Comparison of ENCODE assay signal across 14 cellular contexts in genomic region chr19:55443045-55443823, GRCh38. TPM values are rescaled to one million over a fixed set of nuclear protein-coding genes. Genes with fewer than 3 reads are reported as not detected.
DNase-seq lines count a peak whose midpoint lies in the region; ATAC-seq, FAIRE-seq and TF ChIP-seq lines count a peak whose summit lies in the region.
"Had no signal": no experiment of that assay in that cellular context is flagged by ENCODE, and none has a peak within 500 bp of the region (broad histone marks: within the 10 kb centered on the region; RNA-seq: fewer than 3 reads in every experiment).

SHISA7 (minus strand) TSS chr19:55443300; CDS start chr19:55442863, 437 bp downstream.

- H3K4me3 ChIP-seq in PC-9 = no peak within 1 kb of the TSS

- H3K27ac Mint-ChIP-seq in brain = peak within 1 kb of the TSS in 4 of 5 experiments; percentile 65 to 91 (median 74)
- peak within 1 kb of the TSS in 2 of 10 donors; percentile 41 to 58 for H3K27ac Mint-ChIP-seq in naive thymus-derived CD8-positive, alpha-beta T cell

- no peak for TF ChIP-seq CTCF in brain (conservative IDR thresholded peaks at IDR 0.05)
- TF ChIP-seq CTCF in PC-9 (conservative IDR thresholded peaks at IDR 0.05) = no peak

- H3K27me3 Mint-ChIP-seq in brain = peaks cover 76% of the 10 kb centered on the region
- peaks cover 41 to 69% (median 51%) of the 10 kb centered on the region in 5 donors for H3K27me3 Mint-ChIP-seq in naive thymus-derived CD8-positive, alpha-beta T cell

- no peak for FAIRE-seq in HTR-8/SVneo (lab: Jason Lieb, UNC)

- H3K9me2 ChIP-seq in PC-9 (ENCODE audit: insufficient read depth) = no peaks in the 10 kb centered on the region

- CTCF ChIA-PET in PC-9 (lab: Charles Lee) = no interaction called here

- no peaks in the 10 kb centered on the region for H3K79me2 ChIP-seq in PC-9 (ENCODE audit: low read depth)

- no peaks in the 10 kb centered on the region for H3K4me1 ChIP-seq in PC-9 (replicated peaks; ENCODE audit: insufficient read depth)

- no peaks in the 10 kb centered on the region for H3K9me3 ChIP-seq in PC-9 (ENCODE audit: insufficient read depth, low read depth)

- H3K27me3 ChIP-seq in PC-9 (ENCODE audit: insufficient read depth, low read depth) = peaks cover 52% of the 10 kb centered on the region

- no TSS peak for BruUV-seq in PC-9 (replicated peaks; lab: Mats Ljungman, UMichigan)

- no peak within 1 kb of the TSS for H2AFZ ChIP-seq in PC-9

- DNase-seq in EH (ENCODE audit: low read depth) (peak; percentile 19), MV-4-11 (lab: John Stamatoyannopoulos, UW) (peak; percentile 59), glomerular visceral epithelial cell (ENCODE audit: extremely low spot score) (no peak), NAMALWA (ENCODE audit: low spot score) (no peak), HTR-8/SVneo (ENCODE audit: insufficient read length, low spot score) (no peak), PC-9 (no peak)
- DNase-seq in naive thymus-derived CD8-positive, alpha-beta T cell = no peak
- DNase-seq: HCEC 1CT, NCI-H510A, T1000 had no signal

- peaks cover 18% of the 10 kb centered on the region for H3F3A ChIP-seq in PC-9 (ENCODE audit: insufficient read depth, low read depth)

- ATAC-seq in naive thymus-derived CD8-positive, alpha-beta T cell = peak in 1 of 2 donors; percentile 31

- intact Hi-C loops in PC-9 (cut with micrococcal nuclease; ENCODE audit: unreplicated experiment) = no loop called here

- H3K36me3 ChIP-seq in PC-9 (ENCODE audit: low read depth) = no peaks in the 10 kb centered on the region

- H3K4me2 ChIP-seq in PC-9 = no peak within 1 kb of the TSS

- H3K36me3 Mint-ChIP-seq in brain = peaks cover 22% of the 10 kb centered on the region
- peaks cover 0 to 13% (median 5%) of the 10 kb centered on the region in 3 donors for H3K36me3 Mint-ChIP-seq in naive thymus-derived CD8-positive, alpha-beta T cell

- peaks cover 0 to 18% (median 11%) of the 10 kb centered on the region in 5 experiments for H3K9me3 Mint-ChIP-seq in brain
- H3K9me3 Mint-ChIP-seq in naive thymus-derived CD8-positive, alpha-beta T cell = peaks cover 0 to 5% (median 0%) of the 10 kb centered on the region in 9 donors

- peak within 1 kb of the TSS; percentile 78 to 89 (median 85) for H3K4me3 Mint-ChIP-seq in brain
- H3K4me3 Mint-ChIP-seq in naive thymus-derived CD8-positive, alpha-beta T cell = peak within 1 kb of the TSS in 8 of 10 donors; percentile 10 to 59 (median 45)

- no peak within 1 kb of the TSS for H3K27ac ChIP-seq in PC-9

- peaks cover 40% of the 10 kb centered on the region for H3K4me1 Mint-ChIP-seq in brain
- peaks cover 17 to 28% (median 23%) of the 10 kb centered on the region in 4 donors for H3K4me1 Mint-ChIP-seq in naive thymus-derived CD8-positive, alpha-beta T cell

- POLR2A ChIA-PET in naive thymus-derived CD8-positive, alpha-beta T cell (lab: Charles Lee) = no interaction called here
- POLR2A ChIA-PET in PC-9 (lab: Charles Lee; ENCODE audit: unreplicated experiment) = no interaction called here

- no peaks in the 10 kb centered on the region; the same call in 1 of the 2 replicates for H4K20me1 ChIP-seq in PC-9 (ENCODE audit: insufficient read depth)

RNA-seq across cellular contexts. Expression of gene SHISA7, which starts in this region (rescaled TPM):
- 6.0 TPM for polyA plus RNA-seq in brain (ENCODE audit: insufficient read depth, low read depth, low replicate concordance)
- total RNA-seq in naive thymus-derived CD8-positive, alpha-beta T cell = not detected
- polyA plus RNA-seq in naive thymus-derived CD8-positive, alpha-beta T cell = not detected
- not detected in 2 replicates for total RNA-seq in PC-9 (2021)
- total RNA-seq: chondrocyte, glomerular endothelial cell, myocyte had no signal

Comparison
In these comparisons a context has a peak if more than half of its experiments do, and no peak if none do; other contexts are left out.
1. DNase-seq: peak in EH (single experiment) and MV-4-11 (single experiment); none in naive thymus-derived CD8-positive, alpha-beta T cell (0 of 10), glomerular visceral epithelial cell (single experiment), NAMALWA (single experiment), HTR-8/SVneo (single experiment) and PC-9 (0 of 2).